ENCODE assay signal across 5 cellular contexts in the genomic region with DNA sequence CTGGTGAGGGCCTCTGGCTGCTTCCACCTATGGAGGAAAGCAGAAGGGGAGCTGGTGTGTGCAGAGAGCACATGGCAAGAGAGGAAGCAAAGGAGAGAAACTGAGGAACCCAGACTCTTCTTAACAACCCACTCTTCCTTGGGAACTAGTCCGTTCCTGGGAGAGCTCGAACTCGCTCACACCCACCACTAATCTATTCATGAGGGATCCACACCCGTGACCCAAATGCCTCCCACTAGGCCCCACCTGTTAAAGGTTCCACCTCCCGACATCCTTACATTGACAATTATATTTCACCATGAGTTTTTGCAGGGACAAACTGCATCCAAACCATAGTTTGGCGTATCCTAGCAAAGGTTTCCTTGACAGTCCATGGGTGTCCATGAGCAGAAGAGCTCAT.
"Had no signal": no experiment of that assay in that cellular context is flagged by ENCODE, and none has a peak within 500 bp of the region (broad histone marks: within the 10 kb centered on the region; RNA-seq: fewer than 3 reads in every experiment).

No MANE protein-coding gene starts in this region.

- H3K4me3 ChIP-seq: K562 had no signal

- DNase-seq: IMR-90, KBM-7 had no signal

- H3K36me3 Mint-ChIP-seq: IgD-negative memory B cell had no signal

- H3K27ac Mint-ChIP-seq: IgD-negative memory B cell had no signal

- H3K4me3 Mint-ChIP-seq: IgD-negative memory B cell had no signal

- H3K9me3 Mint-ChIP-seq: IgD-negative memory B cell had no signal

- H3K27me3 Mint-ChIP-seq: IgD-negative memory B cell had no signal

- H3K27ac ChIP-seq: HL-60 had no signal
